In genomic region chr3:141486416-141486734, GRCh38 we compare ENCODE assay signal across 8 cellular contexts. TPM values are rescaled to one million over a fixed set of nuclear protein-coding genes. Genes with fewer than 3 reads are reported as not detected.
DNase-seq lines count a peak whose midpoint lies in the region; ATAC-seq and TF ChIP-seq lines count a peak whose summit lies in the region.

No MANE protein-coding gene starts in this region.

- no peaks in the 10 kb centered on the region for H3K36me3 ChIP-seq in CD8-positive, alpha-beta T cell (ENCODE audit: insufficient read depth, low read length)
- H3K36me3 ChIP-seq in duodenal mucosa (ENCODE audit: control insufficient read depth in 1 of 2, insufficient read depth in 2 of 2, low read length in 2 of 2) = no peaks in the 10 kb centered on the region

- H3K4me3 Mint-ChIP-seq in CD8-positive, alpha-beta T cell = peak overlapping the region; percentile 84
- H3K4me3 Mint-ChIP-seq in nephron progenitor cell = peak overlapping the region; percentile 83

- H3K27me3 Mint-ChIP-seq in CD8-positive, alpha-beta T cell (ENCODE audit: low read depth) = no peaks in the 10 kb centered on the region
- H3K27me3 Mint-ChIP-seq in nephron progenitor cell (ENCODE audit: low read depth, poor library complexity) = peaks cover 11% of the 10 kb centered on the region

- H3K4me3 ChIP-seq in CD8-positive, alpha-beta T cell (ENCODE audit: low read depth, low read length) = peak overlapping the region; percentile 54
- H3K4me3 ChIP-seq in NB4 (ENCODE audit: low read depth, low read length) (peak overlapping the region; percentile 33), duodenal mucosa (ENCODE audit: low read depth in 1 of 2, low read length in 2 of 2) (peak overlapping the region; percentile 68 to 70)

- ATAC-seq in CD8-positive, alpha-beta T cell = no peak
- no peak for ATAC-seq in GM21786 (IDR thresholded peaks at IDR 0.05; ENCODE audit: unreplicated experiment)
- ATAC-seq in GM21515 (IDR thresholded peaks at IDR 0.05; ENCODE audit: unreplicated experiment) = no peak
- no peak for ATAC-seq in GM21360 (IDR thresholded peaks at IDR 0.05; ENCODE audit: unreplicated experiment)

- peak overlapping the region; percentile 48 for H3K27ac ChIP-seq in CD8-positive, alpha-beta T cell (ENCODE audit: low read depth, low read length)
- H3K27ac ChIP-seq in duodenal mucosa (ENCODE audit: low read depth, low read length) = peak overlapping the region; percentile 47

- intact Hi-C loops in CD8-positive, alpha-beta T cell (cut with DNase I, micrococcal nuclease) = loop anchor here (1.0 to 5.0 kb wide), 6 partner anchors 12 to 391 kb away; partner anchors contain the start of gene ATP1B3 (in 1 of the 2)

- H3K4me1 ChIP-seq in CD8-positive, alpha-beta T cell (ENCODE audit: insufficient read depth, low read length) = peaks cover 52% of the 10 kb centered on the region
- peaks cover 17 to 26% of the 10 kb centered on the region in 2 donors for H3K4me1 ChIP-seq in duodenal mucosa (ENCODE audit: control insufficient read depth in 1 of 2, insufficient read depth in 2 of 2, low read length in 2 of 2)

- no peaks in the 10 kb centered on the region for H3K9me3 ChIP-seq in CD8-positive, alpha-beta T cell (ENCODE audit: low read length)
- no peaks in the 10 kb centered on the region for H3K9me3 ChIP-seq in duodenal mucosa (ENCODE audit: control insufficient read depth in 1 of 2, low read length in 2 of 2)

- peak overlapping the region; percentile 1 to 44 for H3K9ac ChIP-seq in duodenal mucosa (ENCODE audit: low read depth in 1 of 2, low read length in 2 of 2)

- POLR2A ChIA-PET in CD8-positive, alpha-beta T cell (lab: Charles Lee) = interaction anchor here (0.5 to 4.6 kb wide), 11 partner anchors 12 to 254 kb away, joined by 3 to 93 read pairs (median 4); partner anchors contain the start of gene PXYLP1

- H3K36me3 Mint-ChIP-seq in CD8-positive, alpha-beta T cell = peaks cover 24% of the 10 kb centered on the region
- H3K36me3 Mint-ChIP-seq in nephron progenitor cell (ENCODE audit: low read depth) = no peaks in the 10 kb centered on the region

- DNase-seq in CD8-positive, alpha-beta T cell = no peak
- DNase-seq in NB4 (ENCODE audit: low read depth) (no peak), nephron progenitor cell (peak; percentile 13), SIG-M5 treated with dmso at 0.1 percent for 504 hours (lab: John Stamatoyannopoulos, UW; ENCODE audit: unreplicated experiment) (no peak)

- TF ChIP-seq POLR2A in NB4 (IDR thresholded peaks at IDR 0.05; ENCODE audit: extremely low read depth, insufficient read length) = no peak

- H3K4me1 Mint-ChIP-seq in CD8-positive, alpha-beta T cell (ENCODE audit: low read depth) = peaks cover 62% of the 10 kb centered on the region
- peaks cover 31% of the 10 kb centered on the region for H3K4me1 Mint-ChIP-seq in nephron progenitor cell

- CTCF ChIA-PET in CD8-positive, alpha-beta T cell (lab: Charles Lee) = interaction anchor here (0.9 to 1.4 kb wide), 5 partner anchors 12 to 126 kb away, joined by 3 to 5 read pairs (median 4); no protein-coding TSS in a partner anchor

- peak overlapping the region; percentile 91 for H3K27ac Mint-ChIP-seq in CD8-positive, alpha-beta T cell
- no peak overlapping the region for H3K27ac Mint-ChIP-seq in nephron progenitor cell

- H3K9me3 Mint-ChIP-seq in CD8-positive, alpha-beta T cell = no peaks in the 10 kb centered on the region
- no peaks in the 10 kb centered on the region for H3K9me3 Mint-ChIP-seq in nephron progenitor cell

- TF ChIP-seq CTCF in CD8-positive, alpha-beta T cell (IDR thresholded peaks at IDR 0.05) = no peak
- TF ChIP-seq CTCF in NB4 (IDR thresholded peaks at IDR 0.05; ENCODE audit: low read depth, low read length) = no peak
- TF ChIP-seq CTCF in nephron progenitor cell (IDR thresholded peaks at IDR 0.05) = no peak

- H3K27me3 ChIP-seq in CD8-positive, alpha-beta T cell (ENCODE audit: insufficient read depth, low read length) = no peaks in the 10 kb centered on the region
- no peaks in the 10 kb centered on the region for H3K27me3 ChIP-seq in duodenal mucosa (ENCODE audit: control insufficient read depth in 1 of 2, insufficient read depth in 2 of 2, low read length in 2 of 2)

RNA-seq across cellular contexts. Expression of gene RASA2, which starts 0.5 kb away (rescaled TPM):
- total RNA-seq in CD8-positive, alpha-beta T cell = 10 to 100 TPM; 96.3 to 97.4 TPM
